8 cellular contexts compared by ENCODE assay signal in the genomic region with DNA sequence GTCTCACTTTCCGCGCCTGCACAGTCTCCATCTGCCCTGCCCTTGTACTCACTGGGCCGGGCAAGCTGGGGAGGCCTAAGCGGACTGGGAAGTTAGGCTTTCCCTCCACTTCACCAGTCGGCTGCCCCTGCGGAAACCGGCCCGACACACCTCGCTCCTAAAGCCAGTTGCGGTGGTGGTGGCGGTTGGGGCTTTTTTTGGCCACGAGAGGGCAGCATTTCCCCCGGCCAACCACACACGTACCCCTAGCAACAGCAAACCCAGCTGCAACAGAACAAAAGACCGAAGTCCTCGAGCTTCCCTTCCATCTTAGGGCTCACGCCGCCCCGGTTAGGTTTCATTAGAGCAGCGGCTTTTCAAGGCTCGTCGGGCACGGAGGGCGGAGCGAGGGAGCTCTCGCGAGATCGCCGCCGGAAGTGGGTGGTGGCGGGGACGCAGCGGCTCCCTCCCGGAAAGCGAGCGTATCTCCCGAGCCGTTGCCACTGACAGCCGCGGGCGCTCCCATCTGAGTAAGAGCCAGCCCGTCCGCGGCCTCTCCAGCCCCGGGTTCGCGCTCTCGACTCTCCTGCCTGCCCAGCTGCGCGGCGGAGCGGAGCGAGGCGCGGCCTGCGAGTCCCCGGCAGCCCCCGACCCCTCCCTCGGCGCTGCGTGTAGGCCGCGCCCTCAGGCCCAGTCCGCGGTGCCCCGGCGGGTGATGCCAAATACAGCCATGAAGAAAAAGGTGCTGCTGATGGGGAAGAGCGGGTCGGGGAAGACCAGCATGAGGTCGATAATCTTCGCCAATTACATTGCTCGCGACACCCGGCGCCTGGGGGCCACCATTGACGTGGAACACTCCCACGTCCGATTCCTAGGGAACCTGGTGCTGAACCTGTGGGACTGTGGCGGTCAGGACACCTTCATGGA. TPM values are rescaled to one million over a fixed set of nuclear protein-coding genes. Genes with fewer than 3 reads are reported as not detected.
DNase-seq lines count a peak whose midpoint lies in the region; ATAC-seq, FAIRE-seq and TF ChIP-seq lines count a peak whose summit lies in the region.

A gene with protein sequence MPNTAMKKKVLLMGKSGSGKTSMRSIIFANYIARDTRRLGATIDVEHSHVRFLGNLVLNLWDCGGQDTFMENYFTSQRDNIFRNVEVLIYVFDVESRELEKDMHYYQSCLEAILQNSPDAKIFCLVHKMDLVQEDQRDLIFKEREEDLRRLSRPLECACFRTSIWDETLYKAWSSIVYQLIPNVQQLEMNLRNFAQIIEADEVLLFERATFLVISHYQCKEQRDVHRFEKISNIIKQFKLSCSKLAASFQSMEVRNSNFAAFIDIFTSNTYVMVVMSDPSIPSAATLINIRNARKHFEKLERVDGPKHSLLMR (plus strand): TSS at position 462 of the 906 bp plus-strand sequence. CDS start 233 bp downstream, at position 695.

- no peaks in the 10 kb centered on the region for H3K27me3 Mint-ChIP-seq in T-cell

- peaks cover 14% of the 10 kb centered on the region for H3K36me3 Mint-ChIP-seq in T-cell

- H3K9me3 ChIP-seq in heart right ventricle = no peaks in the 10 kb centered on the region
- no peaks in the 10 kb centered on the region for H3K9me3 ChIP-seq in upper lobe of right lung

- H3K4me3 ChIP-seq in heart right ventricle = peak within 1 kb of the TSS; percentile 64 to 89 (median 80)
- H3K4me3 ChIP-seq in upper lobe of right lung = peak within 1 kb of the TSS; percentile 99

- peak within 1 kb of the TSS; percentile 91 to 96 (median 94) for H3K4me3 Mint-ChIP-seq in T-cell

- ATAC-seq in HG02852 (IDR thresholded peaks at IDR 0.05; ENCODE audit: unreplicated experiment) (peak; percentile 87), T-cell (replicated peaks in 1 of 4) (peak; percentile 90 to 94 (median 92)), heart right ventricle (peak; percentile 96 to 98 (median 97)), upper lobe of right lung (peak; percentile 97)

- H3K9me3 Mint-ChIP-seq in T-cell = no peaks in the 10 kb centered on the region

- DNase-seq in GM12892 (ENCODE audit: insufficient read length) (peak; percentile 81), NCI-H1436 treated with DMSO at 0.1 percent for 48 hours (lab: John Stamatoyannopoulos, UW) (peak; percentile 84), T-cell (peak; percentile 88 to 96 (median 92)), heart right ventricle (peak; percentile 94 to 95), posterior vena cava (ENCODE audit: low spot score) (peak; percentile 99), upper lobe of right lung (peak; percentile 97)

- H3K27ac ChIP-seq in adipose tissue (ENCODE audit: low read depth, low read length) = peak within 1 kb of the TSS; percentile 71
- H3K27ac ChIP-seq in heart right ventricle = peak within 1 kb of the TSS; percentile 88 to 97 (median 95)
- peak within 1 kb of the TSS; percentile 95 for H3K27ac ChIP-seq in upper lobe of right lung

- peak within 1 kb of the TSS; percentile 96 to 97 for H3K27ac Mint-ChIP-seq in T-cell

- H3K4me1 ChIP-seq in heart right ventricle = peaks cover 4 to 52% (median 31%) of the 10 kb centered on the region in 9 donors
- peaks cover 20% of the 10 kb centered on the region for H3K4me1 ChIP-seq in upper lobe of right lung

- peaks cover 35 to 54% (median 43%) of the 10 kb centered on the region in 3 donors for H3K4me1 Mint-ChIP-seq in T-cell

- H3K36me3 ChIP-seq in heart right ventricle (peaks cover 0 to 16% (median 0%) of the 10 kb centered on the region in 9 donors), upper lobe of right lung (no peaks in the 10 kb centered on the region)

- peak; percentile 97 for TF ChIP-seq POLR2A in GM12892 (IDR thresholded peaks at IDR 0.05; ENCODE audit: low read depth, low read length)

- POLR2A ChIA-PET in T-cell (lab: Charles Lee) = interaction anchor here (0.5 to 1.0 kb wide), 9 partner anchors 47 to 328 kb away, joined by 3 to 6 read pairs (median 3); no protein-coding TSS in a partner anchor

- CTCF ChIA-PET in T-cell (lab: Charles Lee) = interaction anchor here (0.5 to 1.5 kb wide), 19 partner anchors 17 to 442 kb away, joined by 3 to 14 read pairs (median 3); partner anchors contain the start of gene RPS6 (in 1 of the 2)

- TF ChIP-seq CTCF in heart right ventricle (IDR thresholded peaks at IDR 0.05) (peak; percentile 79 to 94 (median 87)), upper lobe of right lung (IDR thresholded peaks at IDR 0.05) (peak; percentile 80)

- peak; percentile 97 for FAIRE-seq in GM12892 (lab: Jason Lieb, UNC)

- intact Hi-C loops in heart right ventricle (cut with DNase I) (loop anchor here in 7 of 10 donors (1.0 to 10.0 kb wide), 8 partner anchors 53 to 408 kb away; partner anchors contain the start of gene HAUS6 (in 2 of the 7)), posterior vena cava (cut with DNase I) (loop anchor here in 1 of 2 donors (10.0 kb wide), 1 partner anchor 136 kb away; no protein-coding TSS in a partner anchor), upper lobe of right lung (cut with DNase I) (no loop called here)

- WGBS in adipose tissue, 3 donors = 0% methylated on average over 73 to 79 of the region's 79 CpGs
- WGBS in heart right ventricle, 2 donors = 1% methylated on average over 75 to 79 of the region's 79 CpGs

- H3K27me3 ChIP-seq in heart right ventricle (no peaks in the 10 kb centered on the region), upper lobe of right lung (no peaks in the 10 kb centered on the region)

RNA-seq across cellular contexts. Expression of the gene that starts here (rescaled TPM):
- 41.7 TPM for polyA plus RNA-seq in GM12892 (2012; ENCODE audit: missing spikeins)
- total RNA-seq in T-cell (10 to 100 TPM; 25.0 to 55.3 (median 42.0) TPM), heart right ventricle (10 to 100 TPM; 74.7 to 97.8 (median 81.3) TPM), posterior vena cava (10 to 100 TPM; 88.3 to 88.7 TPM), upper lobe of right lung (71.4 TPM)
- polyA plus RNA-seq in adipose tissue (10 to 100 TPM; 40.0 to 98.2 (median 84.8) TPM), heart right ventricle (100 to 1,000 TPM in 1 of 2 donors, 10 to 100 TPM in 1; 24.7 to 100 TPM)

Comparison
In these comparisons a context has a peak if more than half of its experiments do, and no peak if none do; other contexts are left out.
1. Peak in every context shown above with its lines: DNase-seq, ATAC-seq, H3K4me3 ChIP-seq and H3K27ac ChIP-seq.